In genomic region chr20:58374906-58375760, GRCh38 we compare ENCODE assay signal across 13 cellular contexts. TPM values are rescaled to one million over a fixed set of nuclear protein-coding genes. Genes with fewer than 3 reads are reported as not detected.
A peak's percentile ranks its signal among the peaks of the same experiment; 100 is the strongest.
DNase-seq lines count a peak whose midpoint lies in the region; ATAC-seq, FAIRE-seq and TF ChIP-seq lines count a peak whose summit lies in the region.
"Had no signal": no experiment of that assay in that cellular context is flagged by ENCODE, and none has a peak within 500 bp of the region (broad histone marks: within the 10 kb centered on the region; RNA-seq: fewer than 3 reads in every experiment).

No MANE protein-coding gene starts in this region.

- H3K9ac ChIP-seq in HepG2 (ENCODE audit: insufficient read depth, low read depth, low read length): peak overlapping the region; percentile 35; the same call in 1 of the 2 replicates

- CTCF ChIA-PET in HepG2 (lab: Yijun Ruan, JAX; ENCODE audit: low intra/inter-chr PET ratio, low total read pairs): no interaction called here

- POLR2A ChIA-PET in HepG2 (lab: Yijun Ruan, JAX): interaction anchor here (1.4 to 1.5 kb wide), 2 partner anchors 14 kb away, joined by 5 to 9 read pairs; partner anchors contain the start of gene VAPB

- intact Hi-C loops in HepG2 (cut with micrococcal nuclease; ENCODE audit: unreplicated experiment): no loop called here

- peak; percentile 17 for ATAC-seq in HepG2
- ATAC-seq in HG03460 (IDR thresholded peaks at IDR 0.05; ENCODE audit: unreplicated experiment): no peak
- ATAC-seq in HG03135 (IDR thresholded peaks at IDR 0.05; ENCODE audit: unreplicated experiment): no peak

- WGBS in ectodermal cell, 2 experiments: 26 to 28% methylated on average over 8 of the region's 8 CpGs
- WGBS in HepG2 (ENCODE audit: low lambda C conversion rate): 56% methylated on average over 8 of the region's 8 CpGs

- TF ChIP-seq EP300 in HepG2 (IDR thresholded peaks at IDR 0.05; ENCODE audit: low read depth in 2 of 2, low read length in 2 of 2) (no peak), HepG2 (CRISPR knock-in tag; IDR thresholded peaks at IDR 0.05; ENCODE audit: borderline replicate concordance) (no peak)

- no peak for TF ChIP-seq CTCF in HepG2 (CRISPR knock-in tag; IDR thresholded peaks at IDR 0.05)
- no peak for TF ChIP-seq CTCF in coronary artery (IDR thresholded peaks at IDR 0.05)

- no peak for FAIRE-seq in HepG2 (lab: Jason Lieb, UNC)

- no peak for TF ChIP-seq RAD21 in HepG2 (CRISPR knock-in tag; IDR thresholded peaks at IDR 0.05)

- DNase-seq in EL (peak; percentile 56), RPMI7951 (ENCODE audit: low read depth) (peak; percentile 39), HepG2 (ENCODE audit: low spot score) (no peak), coronary artery (ENCODE audit: low spot score) (no peak), NCI-H1417 (lab: John Stamatoyannopoulos, UW) (no peak)
- DNase-seq: activated gamma-delta T cell treated with Interleukin-2 at 50 U/mL for 16 hours; CD4-positive, CD25-positive, alpha-beta regulatory T cell; effector memory CD4-positive, alpha-beta T cell; NCI-H187 treated with DMSO at 0.1 percent for 48 hours; Peyer's patch had no signal

- no TSS peak for BruUV-seq in HepG2 (replicated peaks; lab: Mats Ljungman, UMichigan)

- H3K9me3 ChIP-seq in ectodermal cell (ENCODE audit: control insufficient read depth, low read length) (no peaks in the 10 kb centered on the region), HepG2 (ENCODE audit: low read length) (no peaks in the 10 kb centered on the region)
- H3K9me3 ChIP-seq: Peyer's patch had no signal

- H3K36me3 ChIP-seq in ectodermal cell (ENCODE audit: control insufficient read depth, insufficient read depth, low read length) (no peaks in the 10 kb centered on the region), HepG2 (replicated peaks in 1 of 2; ENCODE audit: control insufficient read depth in 1 of 2, insufficient read depth in 2 of 2, low read length in 2 of 2) (no peaks in the 10 kb centered on the region)
- H3K36me3 ChIP-seq: Peyer's patch had no signal

- H3K79me2 ChIP-seq in HepG2 (ENCODE audit: insufficient read depth, low read length): no peaks in the 10 kb centered on the region

- TF ChIP-seq POLR2A in HepG2 (IDR thresholded peaks at IDR 0.05; ENCODE audit: insufficient read depth in 1 of 2, low read depth in 2 of 2, low read length in 2 of 2): no peak

- in situ Hi-C loops in HepG2 (cut with HindIII; ENCODE audit: extremely low pct_ligation_motif_present, low pct_unique_long_range_greater_than_20kb): no loop called here

- H4K20me1 ChIP-seq in HepG2 (ENCODE audit: insufficient read depth, low read length): no peaks in the 10 kb centered on the region

- peak overlapping the region; percentile 67 for H3K4me2 ChIP-seq in HepG2 (ENCODE audit: low read depth, low read length)

- peak overlapping the region; percentile 71 for H2AFZ ChIP-seq in HepG2 (ENCODE audit: low read length)

- H3K4me3 ChIP-seq in ectodermal cell (ENCODE audit: insufficient read depth, low read depth, low read length) (no peak overlapping the region), HepG2 (replicated peaks in 1 of 3; ENCODE audit: insufficient read depth in 1 of 3, low read depth in 2 of 3, low read length in 3 of 3) (peak overlapping the region; percentile 34 to 37 (median 37); a peak in 5 of 6 replicates), coronary artery (no peak overlapping the region)
- H3K4me3 ChIP-seq: Peyer's patch had no signal

- H3K27ac ChIP-seq in ectodermal cell (ENCODE audit: insufficient read depth, low read depth, low read length, poor library complexity, severe bottlenecking) (peak overlapping the region; percentile 72), HepG2 (ENCODE audit: extremely low read length, insufficient read depth, low read length) (no peak overlapping the region), coronary artery (no peak overlapping the region)
- H3K27ac ChIP-seq: Peyer's patch had no signal

- H3K4me1 ChIP-seq in ectodermal cell (ENCODE audit: control insufficient read depth, insufficient read depth, low read length) (peaks cover 30% of the 10 kb centered on the region), HepG2 (ENCODE audit: insufficient read depth, low read length) (peaks cover 34% of the 10 kb centered on the region)
- H3K4me1 ChIP-seq: Peyer's patch had no signal

- H3K27me3 ChIP-seq in ectodermal cell (ENCODE audit: control insufficient read depth, insufficient read depth, low read length, poor library complexity, severe bottlenecking) (no peaks in the 10 kb centered on the region), HepG2 (ENCODE audit: control insufficient read depth in 1 of 2, insufficient read depth in 2 of 2, low read length in 2 of 2) (no peaks in the 10 kb centered on the region)
- H3K27me3 ChIP-seq: Peyer's patch had no signal

TF ChIP-seq in HepG2, 621 proteins besides CTCF, POLR2A, EP300 and RAD21 (continues in another document):
- TF ChIP-seq HNRNPK (IDR thresholded peaks at IDR 0.05; ENCODE audit: low read depth, low read length, poor library complexity, severe bottlenecking) (peak; percentile 60), EED (CRISPR knock-in tag; IDR thresholded peaks at IDR 0.05) (0 out of 2 replicates have a peak, but pooled peaks have one; percentile 8), TIGD3 (CRISPR knock-in tag; IDR thresholded peaks at IDR 0.05; ENCODE audit: borderline replicate concordance) (no peak), PCBP2 (optimal IDR thresholded peaks at IDR 0.05; ENCODE audit: low read depth, low read length, poor library complexity, severe bottlenecking) (peak; percentile 65), CEBPB (IDR thresholded peaks at IDR 0.05; ENCODE audit: borderline replicate concordance, low read depth, low read length) (peak; percentile 83; the same call in 1 of the 2 replicates), MBNL3 (CRISPR knock-in tag; conservative IDR thresholded peaks at IDR 0.05) (no peak), KLF13 (CRISPR knock-in tag; IDR thresholded peaks at IDR 0.05) (no peak), MAFK (conservative IDR thresholded peaks at IDR 0.05 in 1 of 2, IDR thresholded peaks at IDR 0.05 in 1 of 2; ENCODE audit: low read length in 2 of 2) (peak in 1 of 2 experiments; percentile 16; a peak in 1 of 4 replicates), ZNF577 (CRISPR knock-in tag; IDR thresholded peaks at IDR 0.05; ENCODE audit: borderline replicate concordance, low read depth) (no peak), ZNF20 (CRISPR knock-in tag; IDR thresholded peaks at IDR 0.05) (no peak), ARID3A (IDR thresholded peaks at IDR 0.05; ENCODE audit: low read depth, low read length) (0 out of 2 replicates have a peak, but pooled peaks have one; percentile 44)

RNA-seq across cellular contexts. Expression of gene VAPB, which starts 13.9 kb away (rescaled TPM):
- total RNA-seq in RPMI7951 (2014; rRNA removed; shearing (Covaris generic)): 17.7 and 18.0 TPM in 2 replicates
- polyA plus RNA-seq in ectodermal cell (2013, experiment 1 of 4): 58.1 TPM
- 67.2 TPM for polyA plus RNA-seq in ectodermal cell (2013, experiment 2 of 4)
- 40.0 TPM for polyA plus RNA-seq in ectodermal cell (2013, experiment 3 of 4)
- 47.3 TPM for polyA plus RNA-seq in ectodermal cell (2013, experiment 4 of 4)
- total RNA-seq in HepG2 (2016; rRNA removed; fragmentation: Illumina TruSeq; extraction: Trizol): 18.6 and 39.5 TPM in 2 replicates
- 8.4 and 10.3 TPM in 2 replicates for total RNA-seq in HepG2 (2016; cell fraction: cytosol; rRNA removed; fragmentation: Illumina TruSeq; extraction: Trizol; ENCODE audit: low read depth)
- 17.8 and 34.8 TPM in 2 replicates for total RNA-seq in HepG2 (2016; cell fraction: insoluble cytoplasmic fraction; rRNA removed; fragmentation: Illumina TruSeq; extraction: Trizol)
- total RNA-seq in HepG2 (2016; cell fraction: membrane; rRNA removed; fragmentation: Illumina TruSeq; extraction: Trizol): 22.3 and 22.4 TPM in 2 replicates
- total RNA-seq in HepG2 (2016; cell fraction: nucleus; rRNA removed; fragmentation: Illumina TruSeq; extraction: Trizol): 26.5 and 27.8 TPM in 2 replicates
- polyA plus RNA-seq in HepG2 (2011; rRNA removed): 40.5 and 48.5 TPM in 2 replicates
- 28.8 and 43.5 TPM in 2 replicates for polyA plus RNA-seq in HepG2 (2011; cell fraction: cytosol; rRNA removed)
- 25.8 and 29.7 TPM in 2 replicates for polyA plus RNA-seq in HepG2 (2011; cell fraction: nucleus; rRNA removed)
- polyA plus RNA-seq in HepG2 (2012): 65.3 and 69.0 TPM in 2 replicates
- 10.2 and 12.1 TPM in 2 replicates for polyA plus RNA-seq in HepG2 (2016; cell fraction: cytosol; fragmentation: Illumina TruSeq; extraction: Trizol; ENCODE audit: low read depth)
- 58.7 and 72.2 TPM in 2 replicates for polyA plus RNA-seq in HepG2 (2016; cell fraction: insoluble cytoplasmic fraction; fragmentation: Illumina TruSeq; extraction: Trizol; ENCODE audit: low read depth)
- polyA plus RNA-seq in HepG2 (2016; cell fraction: membrane; fragmentation: Illumina TruSeq; extraction: Trizol; ENCODE audit: low read depth): 23.4 and 25.9 TPM in 2 replicates
- polyA plus RNA-seq in HepG2 (2016; cell fraction: nucleus; fragmentation: Illumina TruSeq; extraction: Trizol; ENCODE audit: insufficient read depth, low read depth): 58.8 and 66.1 TPM in 2 replicates
- 31.5 and 42.0 TPM in 2 replicates for polyA minus RNA-seq in HepG2 (2011; rRNA and poly(A)+ RNA removed; ENCODE audit: low replicate concordance)
- 26.7 and 39.2 TPM in 2 replicates for polyA minus RNA-seq in HepG2 (2011; cell fraction: cytosol; rRNA and poly(A)+ RNA removed)
- polyA minus RNA-seq in HepG2 (2011; cell fraction: nucleus; rRNA and poly(A)+ RNA removed): 50.6 and 58.1 TPM in 2 replicates

Comparison
In these comparisons a context has a peak if more than half of its experiments do, and no peak if none do; other contexts are left out.
1. DNase-seq: peak in EL (single experiment) and RPMI7951 (single experiment); none in HepG2 (single experiment), coronary artery (single experiment) and NCI-H1417 (0 of 3).
2. H3K4me3 ChIP-seq: peak in HepG2 (3 of 3); none in ectodermal cell (single experiment) and coronary artery (single experiment).